27 cellular contexts compared by ENCODE assay signal in the genomic region with DNA sequence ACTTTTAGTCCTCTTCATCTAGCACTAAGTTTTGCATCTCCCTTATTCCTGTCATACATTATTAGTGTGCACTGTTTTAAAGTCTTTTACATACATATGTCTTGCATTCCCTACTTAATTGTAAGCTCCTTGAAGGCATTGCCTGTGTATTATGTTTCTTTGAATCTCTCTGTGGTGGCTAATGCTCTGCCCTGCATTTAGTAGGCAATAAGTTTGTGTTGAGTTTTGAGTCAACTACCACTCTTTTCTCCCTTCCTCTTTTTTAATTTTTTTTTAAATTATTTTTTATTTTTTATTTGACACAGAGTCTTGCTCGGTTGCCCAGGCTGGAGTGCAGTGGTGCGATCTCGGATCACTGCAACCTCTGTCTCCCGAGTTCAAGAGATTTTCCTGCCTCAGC.
A peak's percentile ranks its signal among the peaks of the same experiment; 100 is the strongest.
DNase-seq lines count a peak whose midpoint lies in the region; ATAC-seq and TF ChIP-seq lines count a peak whose summit lies in the region.
"Had no signal": no experiment of that assay in that cellular context is flagged by ENCODE, and none has a peak within 500 bp of the region (broad histone marks: within the 10 kb centered on the region; RNA-seq: fewer than 3 reads in every experiment).

No MANE protein-coding gene starts in this region.

- ATAC-seq in lower lobe of right lung: no peak
- ATAC-seq: activated CD8-positive, alpha-beta T cell treated with anti-CD3 and anti-CD28 coated beads for 36 hours; Panc1; T-cell had no signal

- no peaks in the 10 kb centered on the region for H3K9me3 Mint-ChIP-seq in activated CD4-positive, alpha-beta T cell treated with anti-CD3 and anti-CD28 coated beads, Interleukin-2, amount 10 ng/mL, durations not matched to agents 24 days and 14 days
- H3K9me3 Mint-ChIP-seq: activated CD8-positive, alpha-beta T cell treated with anti-CD3 and anti-CD28 coated beads for 36 hours; activated naive CD8-positive, alpha-beta T cell treated with anti-CD3 and anti-CD28 coated beads, Interleukin-2, amount 10 ng/mL, durations not matched to agents 7 days and 5 days; activated T-helper 2 cell treated with anti-CD3 and anti-CD28 coated beads, Interferon-gamma antibody, Interleukin-2, Interleukin-4, amounts not matched to agents 10 μg/mL and 5 μg/mL and 100 μg/mL, durations not matched to agents 14 hours and 24 hours and 36 hours; CD4-positive, alpha-beta memory T cell; H9; T-cell had no signal

- no peak for TF ChIP-seq EP300 in suprapubic skin (IDR thresholded peaks at IDR 0.05)

- H3K27ac Mint-ChIP-seq in activated CD4-positive, alpha-beta T cell treated with anti-CD3 and anti-CD28 coated beads, Interleukin-2, amount 10 ng/mL, durations not matched to agents 24 days and 14 days: no peak overlapping the region
- H3K27ac Mint-ChIP-seq: activated CD8-positive, alpha-beta T cell treated with anti-CD3 and anti-CD28 coated beads for 36 hours; activated naive CD8-positive, alpha-beta T cell treated with anti-CD3 and anti-CD28 coated beads, Interleukin-2, amount 10 ng/mL, durations not matched to agents 7 days and 5 days; activated T-helper 2 cell treated with anti-CD3 and anti-CD28 coated beads, Interferon-gamma antibody, Interleukin-2, Interleukin-4, amounts not matched to agents 10 μg/mL and 5 μg/mL and 100 μg/mL, durations not matched to agents 14 hours and 24 hours and 36 hours; H9; progenitor cell of endocrine pancreas had no signal

- H3K4me2 ChIP-seq in BLaER1: peak overlapping the region; percentile 84; the same call in 1 of the 2 replicates

- H3K9me3 ChIP-seq in BLaER1 (no peaks in the 10 kb centered on the region), lower lobe of right lung (no peaks in the 10 kb centered on the region), suprapubic skin (no peaks in the 10 kb centered on the region)
- H3K9me3 ChIP-seq: MG63, SJCRH30 had no signal

- no peaks in the 10 kb centered on the region for H3K36me3 ChIP-seq in BLaER1
- peaks cover 27% of the 10 kb centered on the region for H3K36me3 ChIP-seq in lower lobe of right lung
- H3K36me3 ChIP-seq in suprapubic skin: peaks cover 34% of the 10 kb centered on the region
- H3K36me3 ChIP-seq: MG63, SJCRH30 had no signal

- intact Hi-C loops in lower lobe of right lung (cut with DNase I): no loop called here
- intact Hi-C loops in activated CD4-positive, alpha-beta T cell treated with anti-CD3 and anti-CD28 coated beads, Interleukin-2, amount 10 ng/mL, durations not matched to agents 24 days and 14 days (cut with micrococcal nuclease): no loop called here

- no peaks in the 10 kb centered on the region for H3K36me3 Mint-ChIP-seq in activated CD4-positive, alpha-beta T cell treated with anti-CD3 and anti-CD28 coated beads, Interleukin-2, amount 10 ng/mL, durations not matched to agents 24 days and 14 days (ENCODE audit: low read depth)

- no peak for TF ChIP-seq POLR2A in suprapubic skin (IDR thresholded peaks at IDR 0.05)

- no peak overlapping the region for H3K4me3 Mint-ChIP-seq in activated CD4-positive, alpha-beta T cell treated with anti-CD3 and anti-CD28 coated beads, Interleukin-2, amount 10 ng/mL, durations not matched to agents 24 days and 14 days
- H3K4me3 Mint-ChIP-seq: activated CD8-positive, alpha-beta T cell treated with anti-CD3 and anti-CD28 coated beads for 36 hours; activated naive CD8-positive, alpha-beta T cell treated with anti-CD3 and anti-CD28 coated beads, Interleukin-2, amount 10 ng/mL, durations not matched to agents 7 days and 5 days; CD4-positive, alpha-beta memory T cell; H9; T-cell had no signal

- peaks cover 55% of the 10 kb centered on the region for H3K4me1 ChIP-seq in BLaER1
- peaks cover 96% of the 10 kb centered on the region for H3K4me1 ChIP-seq in lower lobe of right lung
- peaks cover 84% of the 10 kb centered on the region for H3K4me1 ChIP-seq in suprapubic skin
- H3K4me1 ChIP-seq: SJCRH30 had no signal

- H3K27me3 ChIP-seq in BLaER1 (no peaks in the 10 kb centered on the region), lower lobe of right lung (ENCODE audit: low read depth) (no peaks in the 10 kb centered on the region), suprapubic skin (no peaks in the 10 kb centered on the region)
- H3K27me3 ChIP-seq: SJCRH30 had no signal

- WGBS in suprapubic skin: 94% methylated on average over 4 of the region's 4 CpGs

- H3K27ac ChIP-seq in BLaER1: no peak overlapping the region
- peak overlapping the region; percentile 84 for H3K27ac ChIP-seq in VCaP
- H3K27ac ChIP-seq in lower lobe of right lung: peak overlapping the region; percentile 40
- peak overlapping the region; percentile 75 for H3K27ac ChIP-seq in suprapubic skin
- H3K27ac ChIP-seq: SJCRH30 had no signal

- no peaks in the 10 kb centered on the region for H4K20me1 ChIP-seq in BLaER1

- TF ChIP-seq CTCF in VCaP (conservative IDR thresholded peaks at IDR 0.05): no peak
- TF ChIP-seq CTCF in lower lobe of right lung (IDR thresholded peaks at IDR 0.05): no peak
- TF ChIP-seq CTCF in suprapubic skin (IDR thresholded peaks at IDR 0.05): no peak

- no peak overlapping the region for H3K9ac ChIP-seq in BLaER1

- peaks cover 13% of the 10 kb centered on the region for H3K4me1 Mint-ChIP-seq in activated CD4-positive, alpha-beta T cell treated with anti-CD3 and anti-CD28 coated beads, Interleukin-2, amount 10 ng/mL, durations not matched to agents 24 days and 14 days

- DNase-seq in lower lobe of right lung (no peak), suprapubic skin (ENCODE audit: low spot score in 2 of 2) (no peak), NCI-H1436 treated with DMSO at 0.1 percent for 48 hours (lab: John Stamatoyannopoulos, UW) (no peak)
- DNase-seq in activated CD4-positive, alpha-beta T cell treated with anti-CD3 and anti-CD28 coated beads, Interleukin-2, amount 10 ng/mL, durations not matched to agents 24 days and 14 days: no peak
- no peak for DNase-seq in stimulated activated naive CD4-positive, alpha-beta T cell (lab: John Stamatoyannopoulos, UW)
- DNase-seq in activated naive CD4-positive, alpha-beta T cell treated with Interleukin-2 at 50 U/mL for 16 hours: no peak
- DNase-seq: activated CD4-positive, CD25-positive, alpha-beta regulatory T cell treated with anti-CD3 and anti-CD28 coated beads, Interleukin-2, amount 50 U/mL, for 72 hours; activated CD8-positive, alpha-beta T cell treated with anti-CD3 and anti-CD28 coated beads for 36 hours; activated naive CD8-positive, alpha-beta T cell treated with anti-CD3 and anti-CD28 coated beads, Interleukin-2, amount 10 ng/mL, durations not matched to agents 7 days and 5 days; CD4-positive, alpha-beta memory T cell; cerebellar nuclear complex; H9; mesenchymal stem cell; MG63; NCI-H1417; NCI-H2081; NCI-H2227 treated with DMSO at 0.1 percent for 48 hours; NCI-H526 treated with DMSO at 0.1 percent for 48 hours; SJCRH30; stimulated activated CD8-positive, alpha-beta memory T cell treated with anti-CD3 and anti-CD28 coated beads, Interleukin-4, amount 100 ng/mL, for 48 hours; T-cell had no signal

- peaks cover 13% of the 10 kb centered on the region for H3K27me3 Mint-ChIP-seq in activated CD4-positive, alpha-beta T cell treated with anti-CD3 and anti-CD28 coated beads, Interleukin-2, amount 10 ng/mL, durations not matched to agents 24 days and 14 days
- H3K27me3 Mint-ChIP-seq: activated CD8-positive, alpha-beta T cell treated with anti-CD3 and anti-CD28 coated beads for 36 hours; CD4-positive, alpha-beta memory T cell; progenitor cell of endocrine pancreas had no signal

- no peak overlapping the region for H3K4me3 ChIP-seq in BLaER1
- H3K4me3 ChIP-seq in lower lobe of right lung: no peak overlapping the region
- no peak overlapping the region for H3K4me3 ChIP-seq in suprapubic skin
- H3K4me3 ChIP-seq: MG63, SJCRH30, skin epidermis had no signal
